In genomic region chr6:159830481-159831372, GRCh38 we compare ENCODE assay signal across 1 cellular context.
A peak's percentile ranks its signal among the peaks of the same experiment; 100 is the strongest.
TF ChIP-seq lines count a peak whose summit lies in the region.

No MANE protein-coding gene starts in this region.

TF ChIP-seq in GM23338, 12 proteins besides CTCF, POLR2A, EP300 and RAD21 (continued from another document):
- TF ChIP-seq ZNF462 (CRISPR knock-in tag; IDR thresholded peaks at IDR 0.05) (peak; percentile 12; the same call in 1 of the 2 replicates), JUNB (IDR thresholded peaks at IDR 0.05; ENCODE audit: unreplicated experiment) (no peak), POLR2AphosphoS5 (IDR thresholded peaks at IDR 0.05; ENCODE audit: low read depth) (no peak), CREB1 (CRISPR knock-in tag; IDR thresholded peaks at IDR 0.05; ENCODE audit: low read depth) (no peak), STAT1 (IDR thresholded peaks at IDR 0.05; ENCODE audit: unreplicated experiment) (no peak)
